ENCODE assay signal across 13 cellular contexts in the genomic region with DNA sequence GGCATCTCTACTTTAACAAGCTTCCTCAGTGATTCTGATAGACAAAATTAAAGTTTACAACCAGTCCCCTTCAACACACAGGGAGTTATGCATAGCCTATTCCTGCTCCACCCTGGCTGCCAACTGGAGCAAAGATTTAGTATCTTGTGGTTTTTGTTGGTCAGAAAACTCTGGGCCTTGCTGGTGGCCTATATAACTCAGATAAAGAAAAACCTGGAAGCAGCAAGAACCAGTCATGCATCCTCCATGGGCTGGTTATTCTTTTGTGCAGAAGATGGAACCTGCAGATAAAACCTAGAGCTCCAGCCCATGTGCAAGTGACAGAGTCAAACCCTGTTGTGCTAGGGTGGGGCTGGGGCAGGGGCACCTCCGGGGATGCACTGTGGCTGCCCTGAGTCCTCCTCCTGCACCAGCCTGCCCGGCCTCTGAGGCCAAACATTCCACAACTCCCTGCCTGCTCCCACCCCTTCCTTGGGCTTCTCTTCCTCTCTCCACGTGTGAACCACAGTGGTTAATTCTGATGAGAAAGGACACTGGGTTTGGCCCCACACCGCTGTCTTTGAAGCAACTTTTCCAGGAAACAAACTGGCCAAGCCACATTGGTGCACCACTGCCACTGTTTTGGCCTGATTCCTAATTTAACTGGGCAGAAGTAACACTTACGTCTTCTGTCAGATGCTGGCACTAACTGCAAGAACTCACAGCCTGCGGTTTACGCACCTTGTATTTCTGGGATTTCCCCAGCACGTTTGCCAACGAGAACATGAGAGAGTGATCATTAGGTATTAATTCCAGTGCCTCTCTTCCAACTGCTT. TPM values are rescaled to one million over a fixed set of nuclear protein-coding genes. Genes with fewer than 3 reads are reported as not detected.
DNase-seq lines count a peak whose midpoint lies in the region; ATAC-seq, FAIRE-seq and TF ChIP-seq lines count a peak whose summit lies in the region.
"Had no signal": no experiment of that assay in that cellular context is flagged by ENCODE, and none has a peak within 500 bp of the region (broad histone marks: within the 10 kb centered on the region; RNA-seq: fewer than 3 reads in every experiment).

No MANE protein-coding gene starts in this region.

- H3K9me2 ChIP-seq in GM23338 (ENCODE audit: insufficient read depth): no peaks in the 10 kb centered on the region

- H3K4me3 Mint-ChIP-seq in GM23338: no peak overlapping the region
- H3K4me3 Mint-ChIP-seq: activated naive CD4-positive, alpha-beta T cell treated with anti-CD3 and anti-CD28 coated beads, Interleukin-2, amount 50 U/mL, for 24 hours had no signal

- no peak for TF ChIP-seq CTCF in GM23338 (conservative IDR thresholded peaks at IDR 0.05; ENCODE audit: low read depth in 2 of 2)
- TF ChIP-seq CTCF in kidney (IDR thresholded peaks at IDR 0.05; ENCODE audit: borderline replicate concordance, extremely low read depth, insufficient read depth): no peak
- no peak for TF ChIP-seq CTCF in osteoblast (IDR thresholded peaks at IDR 0.05; ENCODE audit: extremely low read depth, low read depth, low read length)

- H3K4me2 ChIP-seq in GM23338 (no peak overlapping the region), osteoblast (ENCODE audit: insufficient read depth, low read length) (no peak overlapping the region)

- H3K9me3 ChIP-seq in kidney (ENCODE audit: control insufficient read depth in 1 of 2, low read length in 2 of 2) (no peaks in the 10 kb centered on the region), osteoblast (ENCODE audit: low read depth, low read length) (no peaks in the 10 kb centered on the region)
- H3K9me3 ChIP-seq: SJSA1 had no signal

- DNase-seq in G401 (ENCODE audit: low spot score) (peak; percentile 55), GM23338 (ENCODE audit: low spot score) (no peak), amniotic epithelial cell (ENCODE audit: low read depth) (peak; percentile 57), midbrain (lab: John Stamatoyannopoulos, UW) (peak; percentile 27), foreskin melanocyte (no peak), kidney (no peak), osteoblast (ENCODE audit: insufficient read length, low spot score, missing footprints) (no peak), NCI-H510A (lab: John Stamatoyannopoulos, UW) (no peak)
- DNase-seq: effector memory CD4-positive, alpha-beta T cell; MM.1S; NCI-H526 treated with DMSO at 0.1 percent for 48 hours had no signal

- H3K27me3 ChIP-seq in GM23338 (ENCODE audit: insufficient read depth): no peaks in the 10 kb centered on the region
- no peaks in the 10 kb centered on the region for H3K27me3 ChIP-seq in osteoblast (ENCODE audit: insufficient read depth, low read length)
- H3K27me3 ChIP-seq: SJSA1 had no signal

- H3K4me1 ChIP-seq in GM23338 (ENCODE audit: insufficient read depth) (no peaks in the 10 kb centered on the region), kidney (ENCODE audit: control insufficient read depth in 1 of 2, insufficient read depth in 1 of 2, low read depth in 1 of 2, low read length in 2 of 2) (no peaks in the 10 kb centered on the region), osteoblast (ENCODE audit: insufficient read depth, low read length) (no peaks in the 10 kb centered on the region)

- H3K36me3 Mint-ChIP-seq in GM23338 (ENCODE audit: low read depth): peaks cover 15% of the 10 kb centered on the region

- H3K4me1 Mint-ChIP-seq in GM23338: peaks cover 8% of the 10 kb centered on the region; the same call in 2 of the 3 replicates

- in situ Hi-C loops in G401 (cut with HindIII; ENCODE audit: low sequenced_read_pairs): no loop called here

- no peaks in the 10 kb centered on the region for H4K20me1 ChIP-seq in GM23338 (replicated peaks; ENCODE audit: insufficient read depth)
- no peaks in the 10 kb centered on the region for H4K20me1 ChIP-seq in osteoblast (ENCODE audit: insufficient read depth, low read length)

- H3K9ac ChIP-seq in kidney (ENCODE audit: low read length in 2 of 2): no peak overlapping the region

- peak overlapping the region; percentile 66; the same call in 1 of the 2 replicates for H3K27ac Mint-ChIP-seq in GM23338
- H3K27ac Mint-ChIP-seq: activated naive CD4-positive, alpha-beta T cell treated with anti-CD3 and anti-CD28 coated beads, Interleukin-2, amount 50 U/mL, for 24 hours had no signal

- H3K27me3 Mint-ChIP-seq in GM23338 (ENCODE audit: insufficient read depth, low read depth, poor library complexity): peaks cover 2% of the 10 kb centered on the region
- H3K27me3 Mint-ChIP-seq: activated naive CD4-positive, alpha-beta T cell treated with anti-CD3 and anti-CD28 coated beads, Interleukin-2, amount 50 U/mL, for 24 hours had no signal

- no peak overlapping the region for H2AFZ ChIP-seq in GM23338
- H2AFZ ChIP-seq in osteoblast (ENCODE audit: low read length): no peak overlapping the region

- H3K4me3 ChIP-seq in GM23338 (no peak overlapping the region), kidney (ENCODE audit: low read length in 2 of 2) (no peak overlapping the region), osteoblast (ENCODE audit: insufficient read depth, low read length) (no peak overlapping the region)
- H3K4me3 ChIP-seq: SJSA1 had no signal

- H3K79me2 ChIP-seq in GM23338 (replicated peaks; ENCODE audit: insufficient read depth) (no peaks in the 10 kb centered on the region), osteoblast (ENCODE audit: insufficient read depth, low read length) (no peaks in the 10 kb centered on the region)

- no peaks in the 10 kb centered on the region; the same call in 1 of the 2 replicates for H3F3A ChIP-seq in GM23338 (replicated peaks; ENCODE audit: low read depth)

- intact Hi-C loops in kidney (cut with DNase I): no loop called here

- peaks cover 5% of the 10 kb centered on the region for H3K9me3 Mint-ChIP-seq in GM23338
- H3K9me3 Mint-ChIP-seq: activated naive CD4-positive, alpha-beta T cell treated with anti-CD3 and anti-CD28 coated beads, Interleukin-2, amount 50 U/mL, for 24 hours had no signal

- FAIRE-seq in kidney (lab: Jason Lieb, UNC): no peak

- no peak for ATAC-seq in GM23338

- H3K27ac ChIP-seq in GM23338 (ENCODE audit: low read depth): peak overlapping the region; percentile 45; the same call in 1 of the 2 replicates
- no peak overlapping the region for H3K27ac ChIP-seq in kidney (ENCODE audit: low read depth in 2 of 2, low read length in 2 of 2)
- H3K27ac ChIP-seq in osteoblast (ENCODE audit: low read depth, low read length): no peak overlapping the region
- H3K27ac ChIP-seq: SJSA1 had no signal

- H3K36me3 ChIP-seq in GM23338 (ENCODE audit: insufficient read depth): no peaks in the 10 kb centered on the region; the same call in 1 of the 2 replicates
- no peaks in the 10 kb centered on the region for H3K36me3 ChIP-seq in kidney (ENCODE audit: control insufficient read depth in 1 of 2, insufficient read depth in 2 of 2, low read length in 2 of 2)
- H3K36me3 ChIP-seq in osteoblast (ENCODE audit: insufficient read depth, low read length): no peaks in the 10 kb centered on the region
- H3K36me3 ChIP-seq: SJSA1 had no signal

TF ChIP-seq in GM23338, 12 proteins besides CTCF, POLR2A, EP300 and RAD21 (continues in another document):
- no peak for TF ChIP-seq POLR2AphosphoS5 (IDR thresholded peaks at IDR 0.05; ENCODE audit: low read depth)
- TF ChIP-seq JUNB (IDR thresholded peaks at IDR 0.05; ENCODE audit: unreplicated experiment): no peak
- TF ChIP-seq CREB1 (CRISPR knock-in tag; IDR thresholded peaks at IDR 0.05; ENCODE audit: low read depth): no peak
- no peak for TF ChIP-seq STAT1 (IDR thresholded peaks at IDR 0.05; ENCODE audit: unreplicated experiment)
- no peak for TF ChIP-seq NANOG (IDR thresholded peaks at IDR 0.05; ENCODE audit: borderline replicate concordance)
- TF ChIP-seq EZH2phosphoT487 (IDR thresholded peaks at IDR 0.05; ENCODE audit: unreplicated experiment): no peak
- TF ChIP-seq, protein P1, sequence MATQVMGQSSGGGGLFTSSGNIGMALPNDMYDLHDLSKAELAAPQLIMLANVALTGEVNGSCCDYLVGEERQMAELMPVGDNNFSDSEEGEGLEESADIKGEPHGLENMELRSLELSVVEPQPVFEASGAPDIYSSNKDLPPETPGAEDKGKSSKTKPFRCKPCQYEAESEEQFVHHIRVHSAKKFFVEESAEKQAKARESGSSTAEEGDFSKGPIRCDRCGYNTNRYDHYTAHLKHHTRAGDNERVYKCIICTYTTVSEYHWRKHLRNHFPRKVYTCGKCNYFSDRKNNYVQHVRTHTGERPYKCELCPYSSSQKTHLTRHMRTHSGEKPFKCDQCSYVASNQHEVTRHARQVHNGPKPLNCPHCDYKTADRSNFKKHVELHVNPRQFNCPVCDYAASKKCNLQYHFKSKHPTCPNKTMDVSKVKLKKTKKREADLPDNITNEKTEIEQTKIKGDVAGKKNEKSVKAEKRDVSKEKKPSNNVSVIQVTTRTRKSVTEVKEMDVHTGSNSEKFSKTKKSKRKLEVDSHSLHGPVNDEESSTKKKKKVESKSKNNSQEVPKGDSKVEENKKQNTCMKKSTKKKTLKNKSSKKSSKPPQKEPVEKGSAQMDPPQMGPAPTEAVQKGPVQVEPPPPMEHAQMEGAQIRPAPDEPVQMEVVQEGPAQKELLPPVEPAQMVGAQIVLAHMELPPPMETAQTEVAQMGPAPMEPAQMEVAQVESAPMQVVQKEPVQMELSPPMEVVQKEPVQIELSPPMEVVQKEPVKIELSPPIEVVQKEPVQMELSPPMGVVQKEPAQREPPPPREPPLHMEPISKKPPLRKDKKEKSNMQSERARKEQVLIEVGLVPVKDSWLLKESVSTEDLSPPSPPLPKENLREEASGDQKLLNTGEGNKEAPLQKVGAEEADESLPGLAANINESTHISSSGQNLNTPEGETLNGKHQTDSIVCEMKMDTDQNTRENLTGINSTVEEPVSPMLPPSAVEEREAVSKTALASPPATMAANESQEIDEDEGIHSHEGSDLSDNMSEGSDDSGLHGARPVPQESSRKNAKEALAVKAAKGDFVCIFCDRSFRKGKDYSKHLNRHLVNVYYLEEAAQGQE (IDR thresholded peaks at IDR 0.05; ENCODE audit: unreplicated experiment): no peak
- TF ChIP-seq EZH2 (IDR thresholded peaks at IDR 0.05; ENCODE audit: low read depth, unreplicated experiment): no peak
- TF ChIP-seq, protein P2, sequence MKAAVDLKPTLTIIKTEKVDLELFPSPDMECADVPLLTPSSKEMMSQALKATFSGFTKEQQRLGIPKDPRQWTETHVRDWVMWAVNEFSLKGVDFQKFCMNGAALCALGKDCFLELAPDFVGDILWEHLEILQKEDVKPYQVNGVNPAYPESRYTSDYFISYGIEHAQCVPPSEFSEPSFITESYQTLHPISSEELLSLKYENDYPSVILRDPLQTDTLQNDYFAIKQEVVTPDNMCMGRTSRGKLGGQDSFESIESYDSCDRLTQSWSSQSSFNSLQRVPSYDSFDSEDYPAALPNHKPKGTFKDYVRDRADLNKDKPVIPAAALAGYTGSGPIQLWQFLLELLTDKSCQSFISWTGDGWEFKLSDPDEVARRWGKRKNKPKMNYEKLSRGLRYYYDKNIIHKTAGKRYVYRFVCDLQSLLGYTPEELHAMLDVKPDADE (IDR thresholded peaks at IDR 0.05): no peak
- no peak for TF ChIP-seq ZNF114 (CRISPR knock-in tag; IDR thresholded peaks at IDR 0.05)

RNA-seq across cellular contexts. Expression of gene GGACT, which starts 23.3 kb away (rescaled TPM):
- total RNA-seq in G401 (2014; rRNA removed; shearing (Covaris generic)): 11.4 and 17.8 TPM in 2 replicates
- total RNA-seq in GM23338 (2014; rRNA removed; shearing (Covaris generic)): 0.24 and 1.1 TPM in 2 replicates
- polyA plus RNA-seq in GM23338 (2016; fragmentation: Nextera tagmentation; extraction: Ambion mirVana) (0.61 and 1.0 TPM in 2 replicates), kidney (ENCODE audit: insufficient read depth, low read depth, low replicate concordance) (15.6 TPM)
- total RNA-seq in kidney (9.3 TPM), osteoblast (7.1 and 7.6 TPM in 2 replicates)

Comparison
In these comparisons a context has a peak if more than half of its experiments do, and no peak if none do; other contexts are left out.
1. DNase-seq: peak in G401 (single experiment), amniotic epithelial cell (single experiment) and midbrain (single experiment); none in GM23338 (single experiment), foreskin melanocyte (single experiment), kidney (single experiment), osteoblast (single experiment) and NCI-H510A (single experiment).